In the genomic region with DNA sequence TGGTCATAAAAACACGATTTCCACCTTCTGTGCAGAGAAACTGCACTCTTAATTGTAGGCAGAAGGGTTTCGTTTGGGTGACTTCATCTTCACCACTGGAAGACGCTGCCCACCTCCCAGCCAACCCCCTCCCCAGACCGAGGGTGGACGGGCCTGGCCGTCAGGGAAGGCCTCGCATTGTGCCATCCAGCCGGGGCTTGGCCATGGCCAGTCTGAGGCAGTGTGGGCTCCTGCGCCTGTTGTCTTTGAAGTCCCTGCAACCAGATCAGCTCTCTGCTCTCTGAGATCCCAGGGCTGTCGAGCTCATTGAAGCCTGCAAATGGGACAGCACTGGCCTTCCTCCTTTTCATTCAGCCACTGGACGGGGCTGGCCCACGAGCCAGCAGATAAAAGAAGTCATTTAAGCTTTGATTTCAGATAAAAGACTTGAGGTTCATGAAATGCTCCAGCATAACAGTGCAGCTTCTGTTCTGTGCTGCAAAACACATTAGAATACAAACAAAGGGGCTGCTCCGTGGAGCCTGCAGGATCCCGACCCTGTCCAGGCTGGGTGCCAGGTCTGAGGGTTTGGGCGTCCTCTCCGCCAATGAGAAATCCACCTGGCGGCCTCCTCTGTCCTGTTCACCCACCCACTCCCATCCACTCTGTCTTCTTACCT, we compare ENCODE assay signal across 9 cellular contexts.
A peak's percentile ranks its signal among the peaks of the same experiment; 100 is the strongest.
DNase-seq lines count a peak whose midpoint lies in the region; ATAC-seq, FAIRE-seq and TF ChIP-seq lines count a peak whose summit lies in the region.
"Had no signal": no experiment of that assay in that cellular context is flagged by ENCODE, and none has a peak within 500 bp of the region (broad histone marks: within the 10 kb centered on the region; RNA-seq: fewer than 3 reads in every experiment).

No MANE protein-coding gene starts in this region.

- H2AFZ ChIP-seq in Loucy (ENCODE audit: low read length) = no peak overlapping the region
- no peak overlapping the region for H2AFZ ChIP-seq in hepatocyte
- H2AFZ ChIP-seq in osteoblast (ENCODE audit: low read length) = no peak overlapping the region

- peaks cover 24% of the 10 kb centered on the region for H3K4me1 ChIP-seq in Loucy (ENCODE audit: insufficient read depth, low read length, poor library complexity, severe bottlenecking)
- peaks cover 14% of the 10 kb centered on the region for H3K4me1 ChIP-seq in hepatocyte (ENCODE audit: insufficient read depth)
- no peaks in the 10 kb centered on the region for H3K4me1 ChIP-seq in small intestine (ENCODE audit: control insufficient read depth in 2 of 2, insufficient read depth in 1 of 2, low read depth in 1 of 2, low read length in 1 of 2)
- H3K4me1 ChIP-seq in osteoblast (ENCODE audit: insufficient read depth, low read length) = no peaks in the 10 kb centered on the region

- H3K27ac ChIP-seq in hepatocyte (no peak overlapping the region), small intestine (ENCODE audit: low read depth in 1 of 2, low read length in 1 of 2) (no peak overlapping the region), osteoblast (ENCODE audit: low read depth, low read length) (no peak overlapping the region)

- H3K9me3 Mint-ChIP-seq in brain = peaks cover 5 to 15% (median 7%) of the 10 kb centered on the region in 5 experiments
- H3K9me3 Mint-ChIP-seq in nephron = peaks cover 7% of the 10 kb centered on the region

- no peaks in the 10 kb centered on the region for H3F3A ChIP-seq in Loucy (ENCODE audit: low read depth)

- H3K4me2 ChIP-seq in Loucy (ENCODE audit: low read depth, low read length, poor library complexity, severe bottlenecking) (no peak overlapping the region), hepatocyte (no peak overlapping the region), osteoblast (ENCODE audit: insufficient read depth, low read length) (no peak overlapping the region)

- peaks cover 6% of the 10 kb centered on the region for H3K27me3 Mint-ChIP-seq in brain
- H3K27me3 Mint-ChIP-seq in nephron (ENCODE audit: low read depth) = peaks cover 3% of the 10 kb centered on the region

- WGBS in hepatocyte (ENCODE audit: low lambda C conversion rate, missing lambda C conversion rate) = 67% methylated on average over 17 of the region's 17 CpGs
- 71 to 78% (median 75%) methylated on average over 17 of the region's 17 CpGs for WGBS in small intestine, 3 donors

- H4K20me1 ChIP-seq in Loucy (ENCODE audit: insufficient read depth, low read length, poor library complexity, severe bottlenecking) (no peaks in the 10 kb centered on the region), hepatocyte (ENCODE audit: insufficient read depth, poor library complexity, severe bottlenecking) (no peaks in the 10 kb centered on the region), osteoblast (ENCODE audit: insufficient read depth, low read length) (no peaks in the 10 kb centered on the region)

- peaks cover 7% of the 10 kb centered on the region for H3K36me3 ChIP-seq in Loucy (ENCODE audit: insufficient read depth, low read length)
- H3K36me3 ChIP-seq in hepatocyte (replicated peaks; ENCODE audit: insufficient read depth, low read depth) = no peaks in the 10 kb centered on the region
- peaks cover 0 to 3% of the 10 kb centered on the region in 2 donors for H3K36me3 ChIP-seq in small intestine (ENCODE audit: control insufficient read depth in 2 of 2, insufficient read depth in 2 of 2, low read length in 2 of 2)
- no peaks in the 10 kb centered on the region for H3K36me3 ChIP-seq in osteoblast (ENCODE audit: insufficient read depth, low read length)

- H3K4me1 Mint-ChIP-seq in brain (peaks cover 36% of the 10 kb centered on the region), nephron (peaks cover 29% of the 10 kb centered on the region)

- DNase-seq in D341Med (ENCODE audit: low spot score) (peak; percentile 57), hepatocyte (ENCODE audit: low spot score) (no peak), small intestine (no peak), osteoblast (ENCODE audit: insufficient read length, low spot score, missing footprints) (no peak)

- no peaks in the 10 kb centered on the region for H3K36me3 Mint-ChIP-seq in brain
- peaks cover 5% of the 10 kb centered on the region for H3K36me3 Mint-ChIP-seq in nephron (ENCODE audit: low read depth)

- peaks cover 10% of the 10 kb centered on the region; the same call in 1 of the 2 replicates for H3K9me3 ChIP-seq in Loucy (ENCODE audit: insufficient read depth, low read depth, low read length)
- H3K9me3 ChIP-seq in hepatocyte (ENCODE audit: low read depth) = no peaks in the 10 kb centered on the region
- no peaks in the 10 kb centered on the region for H3K9me3 ChIP-seq in small intestine (ENCODE audit: control insufficient read depth, low read depth)
- H3K9me3 ChIP-seq in osteoblast (ENCODE audit: low read depth, low read length) = no peaks in the 10 kb centered on the region

- H3K9me2 ChIP-seq in Loucy (replicated peaks; ENCODE audit: low read depth, low read length) (no peaks in the 10 kb centered on the region), hepatocyte (replicated peaks; ENCODE audit: insufficient read depth) (no peaks in the 10 kb centered on the region)

- TF ChIP-seq CTCF in Loucy (conservative IDR thresholded peaks at IDR 0.05; ENCODE audit: low read length) (no peak), brain (conservative IDR thresholded peaks at IDR 0.05) (no peak), nephron (IDR thresholded peaks at IDR 0.05; ENCODE audit: unreplicated experiment in 3 of 3) (no peak), hepatocyte (IDR thresholded peaks at IDR 0.05; ENCODE audit: poor library complexity) (no peak), osteoblast (IDR thresholded peaks at IDR 0.05; ENCODE audit: extremely low read depth, low read depth, low read length) (no peak)

- peak overlapping the region; percentile 15 for H3K9ac ChIP-seq in Loucy (ENCODE audit: low read depth, low read length, poor library complexity, severe bottlenecking)

- H3K27ac Mint-ChIP-seq in brain (peak overlapping the region; percentile 79 to 96 (median 91)), nephron (peak overlapping the region; percentile 20 to 93 (median 79))
- H3K27ac Mint-ChIP-seq: mesothelial cell of epicardium had no signal

- H3K4me3 ChIP-seq in Loucy (ENCODE audit: low read length, poor library complexity, severe bottlenecking) (no peak overlapping the region), hepatocyte (no peak overlapping the region), small intestine (ENCODE audit: low read depth in 1 of 2, low read length in 2 of 2) (no peak overlapping the region), osteoblast (ENCODE audit: insufficient read depth, low read length) (no peak overlapping the region)

- no peaks in the 10 kb centered on the region for H3K27me3 ChIP-seq in Loucy (ENCODE audit: insufficient read depth, low read length, poor library complexity, severe bottlenecking)
- H3K27me3 ChIP-seq in hepatocyte = no peaks in the 10 kb centered on the region
- no peaks in the 10 kb centered on the region for H3K27me3 ChIP-seq in small intestine (ENCODE audit: control insufficient read depth in 2 of 2, insufficient read depth in 2 of 2, low read length in 2 of 2)
- no peaks in the 10 kb centered on the region for H3K27me3 ChIP-seq in osteoblast (ENCODE audit: insufficient read depth, low read length)

- peaks cover 79% of the 10 kb centered on the region for H3K79me2 ChIP-seq in Loucy (ENCODE audit: insufficient read depth, low read length)
- no peaks in the 10 kb centered on the region for H3K79me2 ChIP-seq in hepatocyte
- H3K79me2 ChIP-seq in osteoblast (ENCODE audit: insufficient read depth, low read length) = no peaks in the 10 kb centered on the region

- H3K4me3 Mint-ChIP-seq in brain (peak overlapping the region; percentile 35 to 77 (median 56)), nephron (no peak overlapping the region)
- H3K4me3 Mint-ChIP-seq: mesothelial cell of epicardium had no signal

- no peak for ATAC-seq in GM21529 (IDR thresholded peaks at IDR 0.05; ENCODE audit: unreplicated experiment)

- no peak for FAIRE-seq in small intestine (lab: Jason Lieb, UNC)

Comparison
In these comparisons a context has a peak if more than half of its experiments do, and no peak if none do; other contexts are left out.
1. H3K4me3 Mint-ChIP-seq: peak in brain (5 of 5); none in nephron (0 of 3).